Comparison of ENCODE assay signal across 22 cellular contexts in genomic region chr6:45305546-45305945, GRCh38. TPM values are rescaled to one million over a fixed set of nuclear protein-coding genes. Genes with fewer than 3 reads are reported as not detected.
DNase-seq lines count a peak whose midpoint lies in the region; ATAC-seq, FAIRE-seq and TF ChIP-seq lines count a peak whose summit lies in the region.
"Had no signal": no experiment of that assay in that cellular context is flagged by ENCODE, and none has a peak within 500 bp of the region (broad histone marks: within the 10 kb centered on the region; RNA-seq: fewer than 3 reads in every experiment).

No MANE protein-coding gene starts in this region.

- H3K36me3 ChIP-seq in bronchial epithelial cell (ENCODE audit: control insufficient read depth, insufficient read depth, low read length), result no peaks in the 10 kb centered on the region
- H3K36me3 ChIP-seq in osteoblast (ENCODE audit: insufficient read depth, low read length), result no peaks in the 10 kb centered on the region
- peaks cover 0 to 6% of the 10 kb centered on the region in 2 experiments for H3K36me3 ChIP-seq in trophoblast cell (ENCODE audit: control insufficient read depth in 1 of 2, insufficient read depth in 2 of 2, low read length in 2 of 2)
- H3K36me3 ChIP-seq: SJSA1 had no signal

- H3K23ac ChIP-seq in trophoblast cell (ENCODE audit: low read length), result no peak overlapping the region

- no peaks in the 10 kb centered on the region for H3K9me3 ChIP-seq in osteoblast (ENCODE audit: low read depth, low read length)
- peaks cover 6% of the 10 kb centered on the region for H3K9me3 ChIP-seq in trophoblast cell (ENCODE audit: insufficient read depth, low read depth, low read length)
- H3K9me3 ChIP-seq: SJSA1 had no signal

- H4K12ac ChIP-seq in trophoblast cell (ENCODE audit: low read depth, low read length), result no peak overlapping the region

- no peak overlapping the region for H3K14ac ChIP-seq in trophoblast cell (ENCODE audit: low read length)

- TF ChIP-seq CTCF in bronchial epithelial cell (IDR thresholded peaks at IDR 0.05; ENCODE audit: insufficient read depth, low read length, severe bottlenecking) (no peak), osteoblast (IDR thresholded peaks at IDR 0.05; ENCODE audit: extremely low read depth, low read depth, low read length) (no peak)

- DNase-seq in HS-5 (ENCODE audit: low read depth) (peak; percentile 20), NCI-H226 (peak; percentile 2), bronchial epithelial cell (ENCODE audit: low read depth) (peak; percentile 79), osteoblast (ENCODE audit: insufficient read length, low spot score, missing footprints) (peak; percentile 22), T-helper 9 cell (no peak), trophoblast cell (no peak)
- DNase-seq in activated T-cell treated with anti-CD3 and anti-CD28 coated beads, Interleukin-2, amount 50 U/mL, for 24 hours, result no peak
- DNase-seq: Calu3; CD8-positive, alpha-beta T cell; DMS53; H7; HFFc6; NCI-H1417 treated with DMSO at 0.1 percent for 48 hours; NCI-H187 treated with DMSO at 0.1 percent for 48 hours; NCI-H345; NCI-H524 treated with DMSO at 0.1 percent for 48 hours; PC-9 had no signal

- no peak overlapping the region for H3K9ac ChIP-seq in trophoblast cell (ENCODE audit: low read length)
- H3K9ac ChIP-seq: BLaER1 treated with 17β-estradiol and CSF1 and Interleukin-3, amounts not matched to agents 10 nM and 100 nM had no signal

- no peak for FAIRE-seq in bronchial epithelial cell (lab: Jason Lieb, UNC)

- no peaks in the 10 kb centered on the region for H3K79me2 ChIP-seq in osteoblast (ENCODE audit: insufficient read depth, low read length)
- no peaks in the 10 kb centered on the region for H3K79me2 ChIP-seq in trophoblast cell (ENCODE audit: control insufficient read depth, insufficient read depth, low read length, poor library complexity)

- no peak overlapping the region for H4K8ac ChIP-seq in trophoblast cell (ENCODE audit: low read depth, low read length)

- H3K27ac Mint-ChIP-seq in activated T-cell treated with anti-CD3 and anti-CD28 coated beads, Interleukin-2, amount 50 U/mL, for 24 hours, result no peak overlapping the region
- H3K27ac Mint-ChIP-seq: CD8-positive, alpha-beta T cell; HFFc6 had no signal

- no peaks in the 10 kb centered on the region for H3K27me3 Mint-ChIP-seq in activated T-cell treated with anti-CD3 and anti-CD28 coated beads, Interleukin-2, amount 50 U/mL, for 24 hours

- no peak overlapping the region for H3K18ac ChIP-seq in trophoblast cell (ENCODE audit: low read length)

- no peak overlapping the region for H3K4me2 ChIP-seq in osteoblast (ENCODE audit: insufficient read depth, low read length)
- no peak overlapping the region for H3K4me2 ChIP-seq in trophoblast cell (ENCODE audit: low read length)
- H3K4me2 ChIP-seq: BLaER1 treated with 17β-estradiol and CSF1 and Interleukin-3, amounts not matched to agents 10 nM and 100 nM; PC-9 had no signal

- H2AK5ac ChIP-seq in trophoblast cell (ENCODE audit: low read length), result no peak overlapping the region

- H4K20me1 ChIP-seq in osteoblast (ENCODE audit: insufficient read depth, low read length), result no peaks in the 10 kb centered on the region
- H4K20me1 ChIP-seq: BLaER1 treated with 17β-estradiol and CSF1 and Interleukin-3, amounts not matched to agents 10 nM and 100 nM had no signal

- H3K27me3 ChIP-seq in bronchial epithelial cell (ENCODE audit: control insufficient read depth, insufficient read depth, low read length) (no peaks in the 10 kb centered on the region), osteoblast (ENCODE audit: insufficient read depth, low read length) (no peaks in the 10 kb centered on the region), trophoblast cell (ENCODE audit: insufficient read depth, low read length) (no peaks in the 10 kb centered on the region)
- H3K27me3 ChIP-seq: BLaER1 treated with 17β-estradiol and CSF1 and Interleukin-3, amounts not matched to agents 10 nM and 100 nM; SJSA1 had no signal

- ATAC-seq in activated CD4-positive, CD25-positive, alpha-beta regulatory T cell treated with anti-CD3 and anti-CD28 coated beads, Interleukin-2, amount 50 U/mL, for 24 hours, result no peak
- ATAC-seq: CD8-positive, alpha-beta T cell had no signal

- no peak overlapping the region for H3K4me3 Mint-ChIP-seq in activated T-cell treated with anti-CD3 and anti-CD28 coated beads, Interleukin-2, amount 50 U/mL, for 24 hours
- H3K4me3 Mint-ChIP-seq: CD8-positive, alpha-beta T cell; HFFc6 had no signal

- H3K79me1 ChIP-seq in trophoblast cell (ENCODE audit: low read length), result no peaks in the 10 kb centered on the region

- H3K4me1 Mint-ChIP-seq in activated T-cell treated with anti-CD3 and anti-CD28 coated beads, Interleukin-2, amount 50 U/mL, for 24 hours (ENCODE audit: low read depth), result peaks cover 45% of the 10 kb centered on the region

- H3K9me3 Mint-ChIP-seq in activated T-cell treated with anti-CD3 and anti-CD28 coated beads, Interleukin-2, amount 50 U/mL, for 24 hours, result peaks cover 14% of the 10 kb centered on the region

- no peaks in the 10 kb centered on the region for H3K4me1 ChIP-seq in osteoblast (ENCODE audit: insufficient read depth, low read length)
- H3K4me1 ChIP-seq in trophoblast cell (ENCODE audit: control insufficient read depth in 1 of 2, insufficient read depth in 2 of 2, low read length in 2 of 2), result no peaks in the 10 kb centered on the region
- H3K4me1 ChIP-seq: SJSA1 had no signal

- no peak overlapping the region for H4K91ac ChIP-seq in trophoblast cell (ENCODE audit: low read depth, low read length)

- H3K4me3 ChIP-seq in bronchial epithelial cell (ENCODE audit: low read depth, low read length), result no peak overlapping the region
- no peak overlapping the region for H3K4me3 ChIP-seq in osteoblast (ENCODE audit: insufficient read depth, low read length)
- no peak overlapping the region for H3K4me3 ChIP-seq in trophoblast cell (ENCODE audit: low read depth, low read length)
- H3K4me3 ChIP-seq: BLaER1 treated with 17β-estradiol and CSF1 and Interleukin-3, amounts not matched to agents 10 nM and 100 nM; PC-9; SJSA1 had no signal

- no CpG with 5 or more reads among the region's 1 CpG for WGBS in trophoblast cell (ENCODE audit: extremely low coverage, insufficient coverage, insufficient read length)

- H3K4ac ChIP-seq in trophoblast cell (ENCODE audit: low read depth, low read length), result no peak overlapping the region

- H3K27ac ChIP-seq in osteoblast (ENCODE audit: low read depth, low read length) (no peak overlapping the region), trophoblast cell (ENCODE audit: low read depth, low read length) (no peak overlapping the region)
- H3K27ac ChIP-seq: BLaER1 treated with 17β-estradiol and CSF1 and Interleukin-3, amounts not matched to agents 10 nM and 100 nM; HL-60; PC-9; SJSA1 had no signal

- H2AFZ ChIP-seq in osteoblast (ENCODE audit: low read length) (no peak overlapping the region), trophoblast cell (ENCODE audit: insufficient read depth, low read length, poor library complexity) (no peak overlapping the region)
- H2AFZ ChIP-seq: PC-9 had no signal

- H2BK12ac ChIP-seq in trophoblast cell (ENCODE audit: low read length), result no peak overlapping the region

- H2BK120ac ChIP-seq in trophoblast cell (ENCODE audit: insufficient read depth, low read length, poor library complexity), result no peak overlapping the region

- no peak overlapping the region for H2BK5ac ChIP-seq in trophoblast cell (ENCODE audit: low read depth, low read length, poor library complexity)

- peaks cover 38% of the 10 kb centered on the region for H3K36me3 Mint-ChIP-seq in activated T-cell treated with anti-CD3 and anti-CD28 coated beads, Interleukin-2, amount 50 U/mL, for 24 hours (ENCODE audit: low read depth)

RNA-seq across cellular contexts. Expression of gene RUNX2, which starts 22.6 kb away (rescaled TPM):
- 0.38 and 0.79 TPM in 2 replicates for total RNA-seq in bronchial epithelial cell
- total RNA-seq in osteoblast, result 30.0 and 35.4 TPM in 2 replicates
- 2.9 and 3.0 TPM in 2 replicates for polyA plus RNA-seq in trophoblast cell (2013)
- total RNA-seq: G401 had no signal

Comparison
In these comparisons a context has a peak if more than half of its experiments do, and no peak if none do; other contexts are left out.
1. DNase-seq: peak in HS-5 (single experiment), NCI-H226 (single experiment), bronchial epithelial cell (single experiment) and osteoblast (single experiment); none in T-helper 9 cell (single experiment), trophoblast cell (0 of 2) and activated T-cell treated with anti-CD3 and anti-CD28 coated beads, Interleukin-2, amount 50 U/mL, for 24 hours (single experiment).
2. RNA of gene RUNX2, which starts 22.6 kb away (total RNA-seq): 30.0 to 35.4 TPM in osteoblast; 0.38 to 0.79 TPM in bronchial epithelial cell; every median in the first group is over 10 times any median in the second.